1 cellular context compared by ENCODE assay signal in genomic region chr19:45172173-45172572, GRCh38.
TF ChIP-seq lines count a peak whose summit lies in the region.

No MANE protein-coding gene starts in this region.

TF ChIP-seq in WTC11, 78 proteins besides CTCF, POLR2A, EP300 and RAD21 (continued from another document):
- TF ChIP-seq ZNF396 (CRISPR knock-in tag; IDR thresholded peaks at IDR 0.05; ENCODE audit: borderline replicate concordance) (no peak), MAX (CRISPR knock-in tag; IDR thresholded peaks at IDR 0.05) (no peak), ZNF281 (CRISPR knock-in tag; IDR thresholded peaks at IDR 0.05) (no peak), TEAD1 (CRISPR knock-in tag; IDR thresholded peaks at IDR 0.05) (no peak), AR (CRISPR knock-in tag; IDR thresholded peaks at IDR 0.05) (no peak), MXD4 (CRISPR knock-in tag; IDR thresholded peaks at IDR 0.05; ENCODE audit: borderline replicate concordance) (no peak)
